Comparison of ENCODE assay signal across 8 cellular contexts in the genomic region with DNA sequence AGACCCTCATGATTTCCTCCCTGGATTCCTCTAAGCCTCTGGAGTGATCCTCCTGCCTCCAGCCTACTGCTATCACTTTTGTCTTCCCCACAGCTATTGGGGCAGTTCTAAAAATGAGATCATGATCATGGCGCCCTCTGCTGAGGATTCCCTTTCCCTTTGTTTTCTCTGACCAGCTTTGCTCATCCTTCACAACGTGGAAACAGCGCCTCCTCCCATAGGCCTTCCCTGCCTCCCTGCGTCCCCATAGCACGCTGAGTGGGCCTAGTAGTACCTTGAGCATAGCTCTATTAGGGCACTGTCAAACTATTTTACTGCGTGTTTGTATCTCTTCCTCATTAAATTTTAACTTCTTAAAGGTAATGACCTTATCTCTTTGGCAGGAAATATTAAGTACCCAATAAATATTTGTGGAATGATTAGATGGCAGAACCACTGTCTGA.
A peak's percentile ranks its signal among the peaks of the same experiment; 100 is the strongest.
DNase-seq lines count a peak whose midpoint lies in the region; ATAC-seq and TF ChIP-seq lines count a peak whose summit lies in the region.

No MANE protein-coding gene starts in this region.

- H3K9me3 Mint-ChIP-seq in activated CD4-positive, alpha-beta memory T cell treated with anti-CD3 and anti-CD28 coated beads, Interleukin-2, amount 10 ng/mL, durations not matched to agents 7 days and 5 days = no peaks in the 10 kb centered on the region

- peaks cover 7% of the 10 kb centered on the region for H3K27me3 Mint-ChIP-seq in activated CD4-positive, alpha-beta memory T cell treated with anti-CD3 and anti-CD28 coated beads, Interleukin-2, amount 10 ng/mL, durations not matched to agents 7 days and 5 days

- POLR2A ChIA-PET in activated CD4-positive, alpha-beta memory T cell treated with anti-CD3 and anti-CD28 coated beads, Interleukin-2, amount 10 ng/mL, durations not matched to agents 7 days and 5 days (lab: Charles Lee) = no interaction called here

- H3K9me3 ChIP-seq in right atrium auricular region (no peaks in the 10 kb centered on the region), heart right ventricle (no peaks in the 10 kb centered on the region)

- ATAC-seq in Right ventricle myocardium superior (ENCODE audit: poor library complexity) (peak; percentile 65), HG03103 (IDR thresholded peaks at IDR 0.05; ENCODE audit: low read depth, unreplicated experiment) (peak; percentile 37), heart right ventricle (peak in 5 of 8 donors; percentile 40 to 82 (median 55)), HG03521 (IDR thresholded peaks at IDR 0.05; ENCODE audit: unreplicated experiment) (no peak)

- 13 to 19% methylated on average over 6 of the region's 6 CpGs for WGBS in heart right ventricle, 2 donors

- CTCF ChIA-PET in activated CD4-positive, alpha-beta memory T cell treated with anti-CD3 and anti-CD28 coated beads, Interleukin-2, amount 10 ng/mL, durations not matched to agents 7 days and 5 days (lab: Charles Lee) = interaction anchor here (1.0 to 2.6 kb wide), 3 partner anchors 539 to 687 kb away, joined by 3 to 13 read pairs (median 6); no protein-coding TSS in a partner anchor

- H3K36me3 ChIP-seq in right atrium auricular region = no peaks in the 10 kb centered on the region
- no peaks in the 10 kb centered on the region for H3K36me3 ChIP-seq in heart right ventricle

- H3K27ac Mint-ChIP-seq in activated CD4-positive, alpha-beta memory T cell treated with anti-CD3 and anti-CD28 coated beads, Interleukin-2, amount 10 ng/mL, durations not matched to agents 7 days and 5 days = no peak overlapping the region

- H3K4me3 ChIP-seq in right atrium auricular region (no peak overlapping the region), heart right ventricle (no peak overlapping the region)

- no peaks in the 10 kb centered on the region for H3K36me3 Mint-ChIP-seq in activated CD4-positive, alpha-beta memory T cell treated with anti-CD3 and anti-CD28 coated beads, Interleukin-2, amount 10 ng/mL, durations not matched to agents 7 days and 5 days (ENCODE audit: low read depth)

- peak in 1 of 2 donors; percentile 60 for TF ChIP-seq CTCF in right atrium auricular region (IDR thresholded peaks at IDR 0.05)
- TF ChIP-seq CTCF in heart right ventricle (IDR thresholded peaks at IDR 0.05) = peak in 8 of 9 donors; percentile 8 to 66 (median 51)

- intact Hi-C loops in Right ventricle myocardium superior (cut with DNase I) (loop anchor here (10.0 kb wide), 2 partner anchors 543 to 693 kb away; no protein-coding TSS in a partner anchor), heart right ventricle (cut with DNase I) (loop anchor here in 8 of 10 donors (2.0 to 10.0 kb wide), 6 partner anchors 313 to 686 kb away; no protein-coding TSS in a partner anchor)

- no peak overlapping the region for H3K27ac ChIP-seq in right atrium auricular region
- no peak overlapping the region for H3K27ac ChIP-seq in heart right ventricle

- H3K4me1 Mint-ChIP-seq in activated CD4-positive, alpha-beta memory T cell treated with anti-CD3 and anti-CD28 coated beads, Interleukin-2, amount 10 ng/mL, durations not matched to agents 7 days and 5 days = no peaks in the 10 kb centered on the region

- no peak overlapping the region for H3K4me3 Mint-ChIP-seq in activated CD4-positive, alpha-beta memory T cell treated with anti-CD3 and anti-CD28 coated beads, Interleukin-2, amount 10 ng/mL, durations not matched to agents 7 days and 5 days

- H3K27me3 ChIP-seq in right atrium auricular region (no peaks in the 10 kb centered on the region), heart right ventricle (peaks cover 0 to 19% (median 0%) of the 10 kb centered on the region in 7 donors)

- DNase-seq in Right ventricle myocardium superior = peak; percentile 43
- no peak for DNase-seq in right atrium auricular region (ENCODE audit: low spot score)
- peak; percentile 55 for DNase-seq in NCI-H2171 treated with DMSO at 0.1 percent for 48 hours (lab: John Stamatoyannopoulos, UW)
- DNase-seq in activated CD4-positive, alpha-beta memory T cell treated with anti-CD3 and anti-CD28 coated beads, Interleukin-2, amount 10 ng/mL, durations not matched to agents 7 days and 5 days = peak; percentile 29
- DNase-seq in heart right ventricle = peak in 1 of 2 donors; percentile 51
- peak; percentile 54 for DNase-seq in renal cortical epithelial cell (ENCODE audit: low read depth)

- H3K4me1 ChIP-seq in right atrium auricular region (no peaks in the 10 kb centered on the region), heart right ventricle (no peaks in the 10 kb centered on the region)
